Comparison of ENCODE assay signal across 20 cellular contexts in the genomic region with DNA sequence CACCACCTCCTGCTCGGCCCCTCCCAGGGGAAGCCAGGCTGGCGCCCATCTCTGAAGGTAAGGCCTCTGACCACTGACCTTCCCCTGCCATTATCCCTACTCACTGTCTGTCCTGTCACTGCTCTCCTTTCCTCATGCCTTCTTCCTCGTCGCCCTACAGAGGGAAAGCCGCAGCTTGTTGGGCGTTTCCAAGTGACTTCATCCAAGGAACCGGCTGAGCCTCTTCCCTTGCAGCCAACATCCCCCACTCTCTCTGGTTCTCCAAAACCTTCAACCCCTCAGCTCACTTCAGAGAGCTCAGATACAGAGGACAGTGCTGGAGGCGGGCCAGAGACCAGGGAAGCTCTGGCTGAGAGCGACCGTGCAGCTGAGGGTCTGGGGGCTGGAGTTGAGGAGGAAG. TPM values are rescaled to one million over a fixed set of nuclear protein-coding genes. Genes with fewer than 3 reads are reported as not detected.
"Had no signal": no experiment of that assay in that cellular context is flagged by ENCODE, and none has a peak within 500 bp of the region (broad histone marks: within the 10 kb centered on the region; RNA-seq: fewer than 3 reads in every experiment).

No MANE protein-coding gene starts in this region.

- H3K27ac ChIP-seq: dorsolateral prefrontal cortex, gastrocnemius medialis, psoas muscle, spleen had no signal

- H3K27ac Mint-ChIP-seq: activated CD8-positive, alpha-beta T cell treated with anti-CD3 and anti-CD28 coated beads for 36 hours; activated T-helper 1 cell treated with anti-CD3 and anti-CD28 coated beads, Interleukin-12 subunit alpha, Interleukin-12 subunit beta, Interleukin-2, Interleukin-4 antibody, amounts not matched to agents 30 ng/mL and 10 ng/mL and 1 ng/mL, durations not matched to agents 14 hours and 24 hours and 36 hours had no signal

- H3K4me3 ChIP-seq: dorsolateral prefrontal cortex, gastrocnemius medialis, psoas muscle, spleen had no signal

- H3K4me3 Mint-ChIP-seq: activated CD8-positive, alpha-beta T cell treated with anti-CD3 and anti-CD28 coated beads for 36 hours had no signal

- ATAC-seq: activated CD8-positive, alpha-beta T cell treated with anti-CD3 and anti-CD28 coated beads for 36 hours; gastrocnemius medialis; psoas muscle; sciatic nerve; SK-N-SH treated with all-trans-retinoic acid at 6 μM for 48 hours had no signal

- H3K27me3 Mint-ChIP-seq: activated CD8-positive, alpha-beta T cell treated with anti-CD3 and anti-CD28 coated beads for 36 hours had no signal

- DNase-seq: activated CD4-positive, alpha-beta T cell treated with anti-CD3 and anti-CD28 coated beads for 1 hour; activated CD8-positive, alpha-beta memory T cell treated with anti-CD3 and anti-CD28 coated beads, Interleukin-2, amount 50 U/mL, for 4 hours; activated CD8-positive, alpha-beta T cell treated with anti-CD3 and anti-CD28 coated beads for 36 hours; activated naive CD4-positive, alpha-beta T cell treated with anti-CD3 and anti-CD28 coated beads, Interleukin-2, amount 50 U/mL, for 16 hours; amniotic stem cell; dorsolateral prefrontal cortex; gastrocnemius medialis; naive B cell; occipital lobe; psoas muscle; spleen; stimulated activated CD4-positive, alpha-beta T cell treated with anti-CD3 and anti-CD28 coated beads, Interleukin-1b, Interleukin-23, amount 100 ng/mL, for 48 hours; stimulated activated naive CD4-positive, alpha-beta T cell; substantia nigra; trophoblast cell had no signal

- H3K9me3 Mint-ChIP-seq: activated T-helper 1 cell treated with anti-CD3 and anti-CD28 coated beads, Interleukin-12 subunit alpha, Interleukin-12 subunit beta, Interleukin-2, Interleukin-4 antibody, amounts not matched to agents 30 ng/mL and 10 ng/mL and 1 ng/mL, durations not matched to agents 14 hours and 24 hours and 36 hours; naive B cell had no signal

- H3K27me3 ChIP-seq: dorsolateral prefrontal cortex, gastrocnemius medialis, spleen had no signal

- H3K9me3 ChIP-seq: gastrocnemius medialis, psoas muscle, spleen had no signal

RNA-seq across cellular contexts. Expression of gene CNTD1, which starts 3.2 kb away (rescaled TPM):
- total RNA-seq: activated T-helper 1 cell treated with anti-CD3 and anti-CD28 coated beads, Interleukin-12 subunit alpha, Interleukin-12 subunit beta, Interleukin-2, Interleukin-4 antibody, amounts not matched to agents 30 ng/mL and 10 ng/mL and 1 ng/mL, durations not matched to agents 14 hours and 24 hours and 36 hours; gastrocnemius medialis; spleen; T-helper 2 cell treated with Interferon-gamma antibody and Interleukin-4, amounts not matched to agents 100 ng/mL and 5 ng/mL, for 36 hours had no signal
- polyA plus RNA-seq: keratinocyte had no signal

RNA-seq across cellular contexts. Expression of gene WNK4, which starts 15.1 kb away (rescaled TPM):
- total RNA-seq: gastrocnemius medialis had no signal
